In genomic region chr1:60664079-60664478, GRCh38 we compare ENCODE assay signal across 33 cellular contexts.
"Had no signal": no experiment of that assay in that cellular context is flagged by ENCODE, and none has a peak within 500 bp of the region (broad histone marks: within the 10 kb centered on the region; RNA-seq: fewer than 3 reads in every experiment).

No MANE protein-coding gene starts in this region.

- H3K36me3 ChIP-seq: adrenal gland, ascending aorta, brain microvascular endothelial cell, breast epithelium, cardiac muscle cell had no signal

- H3K27me3 ChIP-seq: adrenal gland, ascending aorta, body of pancreas, brain microvascular endothelial cell, breast epithelium, cardiac muscle cell had no signal

- H3K4me3 ChIP-seq: adrenal gland, ascending aorta, body of pancreas, breast epithelium, cardiac muscle cell had no signal

- H3K9me3 ChIP-seq: adrenal gland, ascending aorta, body of pancreas, breast epithelium had no signal

- DNase-seq: activated effector memory CD4-positive, alpha-beta T cell treated with anti-CD3 and anti-CD28 coated beads, Interleukin-2, amount 50 U/mL, for 16 hours; activated effector memory CD4-positive, alpha-beta T cell treated with Interleukin-2 at 50 U/mL for 16 hours; activated gamma-delta T cell; activated gamma-delta T cell treated with Interleukin-2 at 50 U/mL for 16 hours; activated naive CD4-positive, alpha-beta T cell; activated naive CD4-positive, alpha-beta T cell treated with anti-CD3 and anti-CD28 coated beads for 36 hours; activated naive CD4-positive, alpha-beta T cell treated with anti-CD3 and anti-CD28 coated beads, Interleukin-2, amount 10 ng/mL, durations not matched to agents 7 days and 5 days; activated naive CD4-positive, alpha-beta T cell treated with anti-CD3 and anti-CD28 coated beads, Interleukin-2, amount 50 U/mL, for 16 hours; activated naive CD4-positive, alpha-beta T cell treated with Interleukin-2 at 50 U/mL for 16 hours; activated naive CD8-positive, alpha-beta T cell treated with anti-CD3 and anti-CD28 coated beads for 36 hours; activated naive CD8-positive, alpha-beta T cell treated with anti-CD3 and anti-CD28 coated beads, Interleukin-2, amount 10 ng/mL, durations not matched to agents 7 days and 5 days; activated naive CD8-positive, alpha-beta T cell treated with anti-CD3 and anti-CD28 coated beads, Interleukin-2, amount 50 U/mL, for 24 hours; activated T-cell treated with anti-CD3 and anti-CD28 coated beads for 4 hours; activated T-cell treated with anti-CD3 and anti-CD28 coated beads, Interleukin-2, amount 50 U/mL, for 1 hour; activated T-cell treated with anti-CD3 and anti-CD28 coated beads, Interleukin-2, amount 50 U/mL, for 24 hours; activated T-cell treated with anti-CD3 and anti-CD28 coated beads, Interleukin-2, amount 50 U/mL, for 4 hours; activated T-cell treated with anti-CD3 and anti-CD28 coated beads, Interleukin-2, amount 50 U/mL, for 48 hours; activated T-cell treated with anti-CD3 and anti-CD28 coated beads, Interleukin-2, amount 50 U/mL, for 72 hours; adrenal gland; amniotic stem cell; amygdala; anterior cingulate cortex; aorta; body of pancreas; brain microvascular endothelial cell; caudate nucleus; central memory CD4-positive, alpha-beta T cell; cerebellar nuclear complex had no signal

- ATAC-seq: activated naive CD4-positive, alpha-beta T cell treated with anti-CD3 and anti-CD28 coated beads, Interleukin-2, amount 50 U/mL, for 72 hours; activated naive CD8-positive, alpha-beta T cell treated with anti-CD3 and anti-CD28 coated beads, Interleukin-2, amount 50 U/mL, for 24 hours; activated T-cell treated with anti-CD3 and anti-CD28 coated beads, Interleukin-2, amount 50 U/mL, for 4 hours; activated T-cell treated with anti-CD3 and anti-CD28 coated beads, Interleukin-2, amount 50 U/mL, for 72 hours; activated T-helper 17 cell treated with anti-CD3 and anti-CD28 coated beads, Interleukin-2, amount 50 U/mL, for 72 hours; body of pancreas had no signal

- H3K4me1 ChIP-seq: adrenal gland, ascending aorta, body of pancreas, breast epithelium had no signal

- H3K27ac ChIP-seq: adrenal gland, ascending aorta, body of pancreas, brain microvascular endothelial cell, breast epithelium, cardiac muscle cell had no signal
